In the genomic region with DNA sequence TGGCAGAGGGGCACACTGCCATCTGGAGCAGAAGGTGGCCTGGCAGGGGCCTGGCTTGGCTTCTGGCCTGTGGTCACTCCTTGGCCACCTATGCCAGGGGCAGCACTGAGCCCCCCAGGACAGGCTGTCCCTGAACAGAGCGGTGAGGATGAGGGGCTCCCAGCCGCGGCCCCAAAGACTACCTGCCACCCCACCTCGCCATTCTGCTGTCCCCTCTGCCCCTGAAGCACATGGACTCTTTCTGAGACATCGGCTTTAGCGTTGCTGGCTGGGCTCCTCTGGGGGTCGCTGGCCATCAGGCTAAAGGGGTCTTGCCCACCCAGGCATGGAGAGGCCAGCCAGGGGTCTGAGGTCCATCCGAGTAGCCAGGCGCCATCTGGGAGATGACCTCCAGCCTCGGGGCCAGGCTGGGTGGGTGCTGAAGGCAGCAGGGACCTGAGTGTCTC, we compare ENCODE assay signal across 13 cellular contexts.
"Had no signal": no experiment of that assay in that cellular context is flagged by ENCODE, and none has a peak within 500 bp of the region (broad histone marks: within the 10 kb centered on the region; RNA-seq: fewer than 3 reads in every experiment).

No MANE protein-coding gene starts in this region.

- H3K4me3 ChIP-seq: suprapubic skin had no signal

- H3K9me3 Mint-ChIP-seq: activated CD4-positive, alpha-beta memory T cell treated with anti-CD3 and anti-CD28 coated beads, Interleukin-2, amount 10 ng/mL, durations not matched to agents 7 days and 5 days; activated naive CD4-positive, alpha-beta T cell treated with anti-CD3 and anti-CD28 coated beads, Interleukin-2, amount 10 ng/mL, durations not matched to agents 7 days and 5 days; activated T-cell treated with anti-CD3 and anti-CD28 coated beads, Interleukin-2, amount 50 U/mL, for 24 hours; naive B cell; stimulated activated naive CD8-positive, alpha-beta T cell treated with anti-CD3 and anti-CD28 coated beads, Interleukin-15, Interleukin-2, amounts not matched to agents 100 ng/mL and 50 ng/mL, for 24 hours; type B pancreatic cell; WTC11 had no signal

- H3K27me3 Mint-ChIP-seq: type B pancreatic cell had no signal

- ATAC-seq: esophagus mucosa, WTC11 had no signal

- H3K27ac ChIP-seq: neutrophil, suprapubic skin had no signal

- H3K27ac Mint-ChIP-seq: activated CD4-positive, alpha-beta memory T cell treated with anti-CD3 and anti-CD28 coated beads, Interleukin-2, amount 10 ng/mL, durations not matched to agents 7 days and 5 days; activated naive CD4-positive, alpha-beta T cell treated with anti-CD3 and anti-CD28 coated beads, Interleukin-2, amount 10 ng/mL, durations not matched to agents 7 days and 5 days; activated T-cell treated with anti-CD3 and anti-CD28 coated beads, Interleukin-2, amount 50 U/mL, for 24 hours; naive B cell; stimulated activated naive CD8-positive, alpha-beta T cell treated with anti-CD3 and anti-CD28 coated beads, Interleukin-15, Interleukin-2, amounts not matched to agents 100 ng/mL and 50 ng/mL, for 24 hours; WTC11 had no signal

- H3K36me3 Mint-ChIP-seq: activated naive CD4-positive, alpha-beta T cell treated with anti-CD3 and anti-CD28 coated beads, Interleukin-2, amount 10 ng/mL, durations not matched to agents 7 days and 5 days; naive B cell; type B pancreatic cell; WTC11 had no signal

- H3K9me3 ChIP-seq: neutrophil, suprapubic skin had no signal

- H3K4me1 Mint-ChIP-seq: activated CD4-positive, alpha-beta memory T cell treated with anti-CD3 and anti-CD28 coated beads, Interleukin-2, amount 10 ng/mL, durations not matched to agents 7 days and 5 days; activated naive CD4-positive, alpha-beta T cell treated with anti-CD3 and anti-CD28 coated beads, Interleukin-2, amount 10 ng/mL, durations not matched to agents 7 days and 5 days; naive B cell; WTC11 had no signal

- DNase-seq: activated CD4-positive, alpha-beta memory T cell treated with anti-CD3 and anti-CD28 coated beads, Interleukin-2, amount 10 ng/mL, durations not matched to agents 7 days and 5 days; activated CD4-positive, alpha-beta T cell treated with anti-CD3 and anti-CD28 coated beads for 4 hours; activated naive CD4-positive, alpha-beta T cell treated with anti-CD3 and anti-CD28 coated beads, Interleukin-2, amount 10 ng/mL, durations not matched to agents 7 days and 5 days; activated T-cell treated with anti-CD3 and anti-CD28 coated beads, Interleukin-2, amount 50 U/mL, for 24 hours; hippocampal formation; naive B cell; small intestine had no signal

- H3K36me3 ChIP-seq: neutrophil, suprapubic skin had no signal

- H3K4me3 Mint-ChIP-seq: activated CD4-positive, alpha-beta memory T cell treated with anti-CD3 and anti-CD28 coated beads, Interleukin-2, amount 10 ng/mL, durations not matched to agents 7 days and 5 days; activated naive CD4-positive, alpha-beta T cell treated with anti-CD3 and anti-CD28 coated beads, Interleukin-2, amount 10 ng/mL, durations not matched to agents 7 days and 5 days; activated T-cell treated with anti-CD3 and anti-CD28 coated beads, Interleukin-2, amount 50 U/mL, for 24 hours; stimulated activated naive CD8-positive, alpha-beta T cell treated with anti-CD3 and anti-CD28 coated beads, Interleukin-15, Interleukin-2, amounts not matched to agents 100 ng/mL and 50 ng/mL, for 24 hours; type B pancreatic cell; WTC11 had no signal
